ENCODE assay signal across 8 cellular contexts in genomic region chr9:98974994-98975712, GRCh38. TPM values are rescaled to one million over a fixed set of nuclear protein-coding genes. Genes with fewer than 3 reads are reported as not detected.
A peak's percentile ranks its signal among the peaks of the same experiment; 100 is the strongest.
DNase-seq lines count a peak whose midpoint lies in the region; ATAC-seq, FAIRE-seq and TF ChIP-seq lines count a peak whose summit lies in the region.

No MANE protein-coding gene starts in this region.

- H4K8ac ChIP-seq in H1 (ENCODE audit: extremely low read depth, insufficient read depth, low read length) = no peak overlapping the region

- H3K36me3 ChIP-seq in BJ (ENCODE audit: control insufficient read depth, insufficient read depth, low read length) = no peaks in the 10 kb centered on the region
- H3K36me3 ChIP-seq in H1 (ENCODE audit: control insufficient read depth in 2 of 4, insufficient read depth in 4 of 4, low read length in 3 of 4) = no peaks in the 10 kb centered on the region
- no peaks in the 10 kb centered on the region for H3K36me3 ChIP-seq in mesodermal cell (ENCODE audit: control insufficient read depth, insufficient read depth, low read length)

- H2AK5ac ChIP-seq in H1 (ENCODE audit: low read depth, low read length) = no peak overlapping the region

- H2BK5ac ChIP-seq in H1 (ENCODE audit: low read depth, low read length) = no peak overlapping the region

- no peak overlapping the region for H3K56ac ChIP-seq in H1 (replicated peaks; ENCODE audit: insufficient read length, low read depth, low read length)

- no peak for TF ChIP-seq POLR2A in H1 (IDR thresholded peaks at IDR 0.05; ENCODE audit: control extremely low read depth in 1 of 2, low read depth in 2 of 2, low read length in 2 of 2)

- no peaks in the 10 kb centered on the region for H3K79me2 ChIP-seq in H1 (ENCODE audit: control insufficient read depth in 1 of 2, insufficient read depth in 2 of 2, low read length in 2 of 2)

- H3K4me2 ChIP-seq in H1 (ENCODE audit: insufficient read depth in 1 of 2, low read depth in 2 of 2, low read length in 2 of 2) = peak overlapping the region in 1 of 2 experiments; percentile 54; a peak in 2 of 4 replicates

- 24% methylated on average over 31 of the region's 33 CpGs; no CpG with 5 or more reads in 1 of the 2 experiments for WGBS in H1 (ENCODE audit: extremely low coverage in 1 of 2, insufficient coverage in 1 of 2, insufficient read length in 1 of 2, insufficient replicate concordance in 2 of 2, low coverage in 1 of 2, low lambda C conversion rate in 2 of 2, missing lambda C conversion rate in 1 of 2), 2 experiments
- 12 to 20% methylated on average over 27 to 32 of the region's 33 CpGs for WGBS in mesodermal cell (ENCODE audit: insufficient coverage in 2 of 2), 2 experiments

- no peak overlapping the region for H3K4me3 ChIP-seq in BJ (ENCODE audit: low read depth, low read length)
- H3K4me3 ChIP-seq in H1 (ENCODE audit: extremely low read depth in 1 of 4, insufficient read depth in 2 of 4, low read depth in 3 of 4, low read length in 4 of 4) = peak overlapping the region in 1 of 4 experiments; percentile 38; a peak in 1 of 8 replicates
- peak overlapping the region; percentile 5 for H3K4me3 ChIP-seq in mesodermal cell (ENCODE audit: extremely low read depth, insufficient read depth, low read length, poor library complexity, severe bottlenecking)

- peaks cover 7% of the 10 kb centered on the region for H3K27me3 ChIP-seq in BJ (ENCODE audit: control insufficient read depth, insufficient read depth, low read length)
- H3K27me3 ChIP-seq in H1 (replicated peaks in 1 of 4; ENCODE audit: control insufficient read depth in 3 of 4, extremely low read depth in 1 of 4, insufficient read depth in 3 of 4, low read length in 3 of 4) = peaks cover 7 to 44% (median 28%) of the 10 kb centered on the region in 4 experiments

- H4K20me1 ChIP-seq in H1 (replicated peaks in 1 of 2; ENCODE audit: control insufficient read depth in 1 of 2, insufficient read depth in 2 of 2, low read length in 2 of 2) = peaks cover 0 to 1% of the 10 kb centered on the region in 2 experiments

- H4K91ac ChIP-seq in H1 (replicated peaks; ENCODE audit: insufficient read length, low read length) = no peak overlapping the region

- POLR2A ChIA-PET in BJ (lab: Charles Lee) = no interaction called here
- POLR2A ChIA-PET in H1 (lab: Charles Lee; ENCODE audit: partially characterized antibody) = interaction anchor here (1.3 kb wide), 1 partner anchor 131 kb away, joined by 3 read pairs; no protein-coding TSS in a partner anchor

- TF ChIP-seq CTCF in BJ (IDR thresholded peaks at IDR 0.05; ENCODE audit: insufficient read depth, low read depth, low read length) = peak; percentile 100
- peak; percentile 93 to 99 (median 99) for TF ChIP-seq CTCF in H1 (IDR thresholded peaks at IDR 0.05; ENCODE audit: control extremely low read depth in 1 of 3, insufficient read depth in 1 of 3, low read depth in 1 of 3, low read length in 3 of 3)

- peaks cover 4 to 19% (median 9%) of the 10 kb centered on the region in 4 experiments for H3K4me1 ChIP-seq in H1 (replicated peaks in 1 of 4; ENCODE audit: control insufficient read depth in 3 of 4, insufficient read depth in 4 of 4, low read length in 3 of 4)
- peaks cover 28% of the 10 kb centered on the region for H3K4me1 ChIP-seq in mesodermal cell (ENCODE audit: control insufficient read depth, insufficient read depth, low read length, poor library complexity, severe bottlenecking)

- H3K23me2 ChIP-seq in H1 (ENCODE audit: low read depth, low read length) = peaks cover 5% of the 10 kb centered on the region; the same call in 1 of the 2 replicates

- H3K9me3 ChIP-seq in H1 (ENCODE audit: insufficient read depth in 2 of 2, low read depth in 1 of 2, low read length in 1 of 2) = no peaks in the 10 kb centered on the region
- no peaks in the 10 kb centered on the region for H3K9me3 ChIP-seq in mesodermal cell (ENCODE audit: control insufficient read depth, low read length)

- H3K4ac ChIP-seq in H1 (replicated peaks; ENCODE audit: insufficient read length, low read depth, low read length) = no peak overlapping the region

- no peak for TF ChIP-seq EP300 in H1 (IDR thresholded peaks at IDR 0.05; ENCODE audit: borderline replicate concordance in 1 of 2, low read depth in 2 of 2, low read length in 2 of 2)

- peak; percentile 70 for ATAC-seq in HG03378 (IDR thresholded peaks at IDR 0.05; ENCODE audit: unreplicated experiment)

- no peak overlapping the region for H4K5ac ChIP-seq in H1 (ENCODE audit: insufficient read length, low read depth, low read length)

- DNase-seq in BJ (ENCODE audit: low read depth) (no peak), GM19238 (ENCODE audit: insufficient read length, low spot score) (peak; percentile 86), NCI-H69 (lab: John Stamatoyannopoulos, UW) (peak; percentile 84), H1 (ENCODE audit: low read depth in 1 of 2, low spot score in 2 of 2) (peak; percentile 69 to 99)
- peak; percentile 95 for DNase-seq in activated CD8-positive, alpha-beta memory T cell treated with anti-CD3 and anti-CD28 coated beads for 24 hours
- DNase-seq in stimulated activated CD8-positive, alpha-beta memory T cell treated with anti-CD3 and anti-CD28 coated beads, Interleukin-15, amount 100 ng/mL, for 24 hours (ENCODE audit: low read depth) = peak; percentile 79

- H3K14ac ChIP-seq in H1 (ENCODE audit: insufficient read length) = no peak overlapping the region

- H3K9ac ChIP-seq in H1 (replicated peaks in 1 of 4; ENCODE audit: extremely low read depth in 1 of 4, low read depth in 3 of 4, low read length in 3 of 4) = no peak overlapping the region; a peak in 2 of 7 replicates

- no peaks in the 10 kb centered on the region for H3K79me1 ChIP-seq in H1 (ENCODE audit: low read depth, low read length)

- 0 out of 2 replicates have a peak overlapping the region, but pooled peaks have one; percentile 87 for H2BK20ac ChIP-seq in H1 (ENCODE audit: low read length)

- CTCF ChIA-PET in BJ (lab: Yijun Ruan, JAX) = interaction anchor here (0.7 to 3.1 kb wide), 17 partner anchors 9 to 188 kb away, joined by 3 to 17 read pairs (median 4); no protein-coding TSS in a partner anchor
- CTCF ChIA-PET in H1 (lab: Charles Lee; ENCODE audit: partially characterized antibody) = interaction anchor here (0.6 to 4.5 kb wide), 32 partner anchors 10 to 1265 kb away, joined by 3 to 28 read pairs (median 4); partner anchors contain the start of gene COL15A1

- H3K23ac ChIP-seq in H1 (ENCODE audit: insufficient read length) = no peak overlapping the region

- H2BK15ac ChIP-seq in H1 (ENCODE audit: low read length) = 0 out of 2 replicates have a peak overlapping the region, but pooled peaks have one; percentile 36

- H2AFZ ChIP-seq in H1 (ENCODE audit: low read length) = no peak overlapping the region

- peak; percentile 28 for FAIRE-seq in H1 (lab: Jason Lieb, UNC)

- H3K18ac ChIP-seq in H1 (ENCODE audit: extremely low read depth, low read length) = 0 out of 2 replicates have a peak overlapping the region, but pooled peaks have one; percentile 63

- H2BK12ac ChIP-seq in H1 (ENCODE audit: low read depth, low read length) = no peak overlapping the region

- peak; percentile 76 to 89 for TF ChIP-seq RAD21 in H1 (IDR thresholded peaks at IDR 0.05 in 1 of 2, conservative IDR thresholded peaks at IDR 0.05 in 1 of 2; ENCODE audit: low read depth in 2 of 2, low read length in 2 of 2)

- no peak overlapping the region for H3K27ac ChIP-seq in H1 (ENCODE audit: low read depth, low read length)
- no peak overlapping the region for H3K27ac ChIP-seq in mesodermal cell (ENCODE audit: low read depth, low read length, severe bottlenecking)

- no peak overlapping the region for H2BK120ac ChIP-seq in H1 (replicated peaks; ENCODE audit: low read depth, low read length)

TF ChIP-seq in H1, 55 proteins besides CTCF, POLR2A, EP300 and RAD21 (continues in another document):
- TF ChIP-seq JUND (IDR thresholded peaks at IDR 0.05; ENCODE audit: low read length) (0 out of 2 replicates have a peak, but pooled peaks have one; percentile 44), SIN3A (conservative IDR thresholded peaks at IDR 0.05 in 1 of 2, IDR thresholded peaks at IDR 0.05 in 1 of 2; ENCODE audit: low read depth in 1 of 2, low read length in 2 of 2) (no peak), KDM4A (IDR thresholded peaks at IDR 0.05; ENCODE audit: low read depth, low read length, severe bottlenecking) (no peak), SP4 (IDR thresholded peaks at IDR 0.05; ENCODE audit: low read length) (no peak), TAF1 (IDR thresholded peaks at IDR 0.05; ENCODE audit: low read depth, low read length) (no peak), GABPA (IDR thresholded peaks at IDR 0.05; ENCODE audit: borderline replicate concordance, insufficient read depth, low read length) (no peak), RFX5 (IDR thresholded peaks at IDR 0.05; ENCODE audit: borderline replicate concordance, low read depth, low read length) (no peak), NANOG (IDR thresholded peaks at IDR 0.05; ENCODE audit: insufficient read depth, low read depth, low read length, poor library complexity, severe bottlenecking) (peak; percentile 9), RXRA (IDR thresholded peaks at IDR 0.05; ENCODE audit: insufficient read depth, low read depth, low read length) (no peak), E2F6 (IDR thresholded peaks at IDR 0.05) (0 out of 2 replicates have a peak, but pooled peaks have one; percentile 32)

RNA-seq across cellular contexts. Expression of gene COL15A1, which starts 31.4 kb away (rescaled TPM):
- polyA plus RNA-seq in BJ (2011; rRNA removed) (74.5 and 112 TPM in 2 replicates), H1 (2011; rRNA removed) (0.12 and 0.19 TPM in 2 replicates)
- 40.8 and 46.0 TPM in 2 replicates for polyA minus RNA-seq in BJ (2011; rRNA and poly(A)+ RNA removed)
- 0.08 and 0.15 TPM in 2 replicates for total RNA-seq in H1 (2021; fragmentation: NEBNext Ultra II Directional; extraction: Animal tissue kit (Norgen Biotek cat#: 25700))
- polyA plus RNA-seq in H1 (2011; cell fraction: cytosol; rRNA removed) = 0.13 TPM
- 1.2 TPM for polyA plus RNA-seq in H1 (2011; cell fraction: nucleus; rRNA removed)
- polyA plus RNA-seq in H1 (2012, experiment 1 of 2) = 0.08 to 0.29 TPM (median 0.09 TPM) in 3 of 4 replicates, not detected in the other
- polyA plus RNA-seq in H1 (2012, experiment 2 of 2) = 0.07 TPM
- polyA plus RNA-seq in H1 (2013, experiment 1 of 2) = 0.06 TPM
- 0.07 TPM for polyA plus RNA-seq in H1 (2013, experiment 2 of 2)
- polyA minus RNA-seq in H1 (2011; rRNA and poly(A)+ RNA removed) = 0.24 and 0.41 TPM in 2 replicates
- polyA minus RNA-seq in H1 (2011; cell fraction: cytosol; rRNA and poly(A)+ RNA removed) = not detected
- polyA minus RNA-seq in H1 (2011; cell fraction: nucleus; rRNA and poly(A)+ RNA removed) = 0.30 TPM
- 21.2 TPM for polyA plus RNA-seq in mesodermal cell (2013, experiment 1 of 2)
- polyA plus RNA-seq in mesodermal cell (2013, experiment 2 of 2) = 15.8 TPM

Comparison
In these comparisons a context has a peak if more than half of its experiments do, and no peak if none do; other contexts are left out.
1. RNA of gene COL15A1, which starts 31.4 kb away (polyA plus RNA-seq): 74.5 to 112 TPM in BJ; 0.06 to 1.2 TPM in H1; every median in the first group is over 10 times any median in the second.